Comparison of ENCODE assay signal across 28 cellular contexts in the genomic region with DNA sequence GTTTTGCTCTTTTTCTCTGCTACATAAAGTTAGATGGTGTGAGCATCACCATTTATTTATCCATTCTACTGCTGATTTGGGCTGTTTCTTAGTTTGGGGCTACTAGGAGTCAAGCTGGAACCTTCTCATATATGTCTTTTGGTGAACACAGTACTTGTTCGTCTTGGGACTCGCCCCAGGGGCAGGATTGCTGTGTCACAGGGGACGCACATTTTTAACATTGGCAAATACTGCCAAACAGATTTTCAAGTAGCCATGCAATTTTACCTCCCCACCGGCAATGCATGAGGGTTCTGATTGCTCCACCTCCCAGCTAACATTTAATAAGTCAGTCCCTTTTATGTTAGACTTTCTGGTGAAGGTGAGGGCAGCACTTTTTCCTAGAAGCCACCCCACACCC.
"Had no signal": no experiment of that assay in that cellular context is flagged by ENCODE, and none has a peak within 500 bp of the region (broad histone marks: within the 10 kb centered on the region; RNA-seq: fewer than 3 reads in every experiment).

No MANE protein-coding gene starts in this region.

- ATAC-seq: naive thymus-derived CD4-positive, alpha-beta T cell; natural killer cell; right cardiac atrium; stimulated activated memory B cell treated with anti-CD40 and anti-IgM and Interleukin-4, amounts not matched to agents 10 μg/mL and 1 μg/mL and 100 μg/mL, for 72 hours; stimulated activated naive CD8-positive, alpha-beta T cell treated with anti-CD3 and anti-CD28 coated beads, Interleukin-15, amount 100 ng/mL, for 72 hours; stimulated activated naive CD8-positive, alpha-beta T cell treated with anti-CD3 and anti-CD28 coated beads, Interleukin-15, Interleukin-2, amounts not matched to agents 100 U/mL and 50 U/mL, for 24 hours had no signal

- H3K9me3 ChIP-seq: neutrophil, pancreas, prostate gland, right lobe of liver, spleen, thoracic aorta, thyroid gland, tibial nerve, upper lobe of left lung, vagina had no signal

- H3K36me3 ChIP-seq: neutrophil, pancreas, prostate gland, right lobe of liver, spleen, thoracic aorta, thyroid gland, tibial nerve, upper lobe of left lung, vagina had no signal

- H3K4me1 ChIP-seq: prostate gland, spleen had no signal

- H3K4me3 Mint-ChIP-seq: naive thymus-derived CD4-positive, alpha-beta T cell; natural killer cell; nephron progenitor cell; neural crest cell; stimulated activated memory B cell treated with anti-CD40 and anti-IgM and Interleukin-4, amounts not matched to agents 10 μg/mL and 1 μg/mL and 100 μg/mL, for 72 hours; stimulated activated naive CD8-positive, alpha-beta T cell treated with anti-CD3 and anti-CD28 coated beads, Interleukin-15, amount 100 ng/mL, for 72 hours had no signal

- FAIRE-seq: pancreas had no signal

- H3K4me3 ChIP-seq: pancreas, prostate gland, right lobe of liver, skin epidermis, smooth muscle cell, spleen, thoracic aorta, thyroid gland, tibial nerve, upper lobe of left lung, vagina had no signal

- H3K27me3 Mint-ChIP-seq: stimulated activated naive CD8-positive, alpha-beta T cell treated with anti-CD3 and anti-CD28 coated beads, Interleukin-15, amount 100 ng/mL, for 72 hours had no signal

- H3K27me3 ChIP-seq: pancreas, right lobe of liver, thyroid gland, tibial nerve, upper lobe of left lung, vagina had no signal

- H3K36me3 Mint-ChIP-seq: naive thymus-derived CD4-positive, alpha-beta T cell; natural killer cell; stimulated activated memory B cell treated with anti-CD40 and anti-IgM and Interleukin-4, amounts not matched to agents 10 μg/mL and 1 μg/mL and 100 μg/mL, for 72 hours had no signal

- H3K9me3 Mint-ChIP-seq: naive thymus-derived CD4-positive, alpha-beta T cell; natural killer cell; nephron progenitor cell; neural crest cell; stimulated activated memory B cell treated with anti-CD40 and anti-IgM and Interleukin-4, amounts not matched to agents 10 μg/mL and 1 μg/mL and 100 μg/mL, for 72 hours had no signal

- DNase-seq: naive thymus-derived CD4-positive, alpha-beta T cell; natural killer cell; nephron progenitor cell; nucleus accumbens; pancreas; right cardiac atrium; right lobe of liver; stimulated activated CD4-positive, alpha-beta T cell treated with anti-CD3 and anti-CD28 coated beads, Interleukin-12 subunit alpha, Interleukin-12 subunit beta, amount 100 ng/mL, for 4 hours; stimulated activated CD4-positive, alpha-beta T cell treated with anti-CD3 and anti-CD28 coated beads, Interleukin-1b, Interleukin-23, amount 100 ng/mL, for 48 hours; stimulated activated CD4-positive, alpha-beta T cell treated with anti-CD3 and anti-CD28 coated beads, Interleukin-4, amount 100 ng/mL, for 1 hour; stimulated activated CD4-positive, alpha-beta T cell treated with anti-CD3 and anti-CD28 coated beads, Interleukin-4, amount 100 ng/mL, for 4 hours; stimulated activated CD8-positive, alpha-beta memory T cell treated with anti-CD3 and anti-CD28 coated beads, Interleukin-4, amount 100 ng/mL, for 48 hours; stimulated activated naive CD4-positive, alpha-beta T cell; stimulated activated naive CD8-positive, alpha-beta T cell treated with anti-CD3 and anti-CD28 coated beads, Interleukin-15, amount 100 ng/mL, for 72 hours; stimulated activated naive CD8-positive, alpha-beta T cell treated with anti-CD3 and anti-CD28 coated beads, Interleukin-15, Interleukin-2, amounts not matched to agents 100 U/mL and 50 U/mL, for 24 hours; thyroid gland; trophoblast cell; upper lobe of left lung had no signal

- H3K27ac Mint-ChIP-seq: naive thymus-derived CD4-positive, alpha-beta T cell; natural killer cell; nephron progenitor cell; stimulated activated memory B cell treated with anti-CD40 and anti-IgM and Interleukin-4, amounts not matched to agents 10 μg/mL and 1 μg/mL and 100 μg/mL, for 72 hours; stimulated activated naive CD8-positive, alpha-beta T cell treated with anti-CD3 and anti-CD28 coated beads, Interleukin-15, amount 100 ng/mL, for 72 hours had no signal

- H3K27ac ChIP-seq: neutrophil, prostate gland, right lobe of liver, spleen, thoracic aorta, thyroid gland, tibial nerve, upper lobe of left lung had no signal
